ENCODE assay signal across 8 cellular contexts in the genomic region with DNA sequence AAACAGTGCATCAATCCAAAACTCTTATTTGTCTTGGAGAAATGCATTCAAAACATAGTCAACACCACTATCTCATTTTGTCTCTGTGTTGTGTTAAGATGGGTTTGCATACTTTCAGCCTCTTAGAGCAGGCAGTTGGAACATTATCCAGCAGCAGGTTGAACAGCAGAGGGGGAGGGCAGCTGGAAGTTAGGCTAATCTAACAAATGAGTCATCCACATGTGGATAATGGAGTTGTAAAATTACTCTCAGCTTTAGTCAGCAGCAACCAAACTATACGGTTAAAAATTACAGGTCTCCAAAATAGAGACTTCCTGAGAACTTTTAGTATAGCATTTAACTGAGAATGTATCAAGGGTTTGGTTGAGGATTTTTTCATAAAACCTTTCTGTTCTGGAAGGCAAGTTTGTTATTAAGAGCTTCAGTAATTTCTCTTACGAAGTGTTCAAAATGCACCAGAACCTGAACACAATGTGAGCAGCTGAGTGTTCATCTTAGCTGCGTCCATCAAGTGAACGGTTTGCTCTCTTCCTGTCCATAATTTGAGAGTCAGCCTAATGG. TPM values are rescaled to one million over a fixed set of nuclear protein-coding genes. Genes with fewer than 3 reads are reported as not detected.
DNase-seq lines count a peak whose midpoint lies in the region; ATAC-seq and TF ChIP-seq lines count a peak whose summit lies in the region.

No MANE protein-coding gene starts in this region.

- no peaks in the 10 kb centered on the region for H3K36me3 ChIP-seq in psoas muscle (ENCODE audit: insufficient read depth in 1 of 2, low read depth in 1 of 2)

- CTCF ChIA-PET in activated CD4-positive, alpha-beta T cell treated with anti-CD3 and anti-CD28 coated beads for 36 hours (lab: Charles Lee) = interaction anchor here (1.3 kb wide), 1 partner anchor 218 kb away, joined by 4 read pairs; no protein-coding TSS in a partner anchor

- no peak overlapping the region for H3K4me3 ChIP-seq in psoas muscle

- intact Hi-C loops in activated CD4-positive, alpha-beta T cell treated with anti-CD3 and anti-CD28 coated beads for 36 hours (cut with DNase I, micrococcal nuclease) = loop anchor here (2.0 to 5.0 kb wide), 2 partner anchors 36 to 42 kb away; no protein-coding TSS in a partner anchor
- intact Hi-C loops in psoas muscle (cut with DNase I) = loop anchor here in 1 of 2 donors (2.0 to 10.0 kb wide), 2 partner anchors 46 to 326 kb away; a partner anchor contains a TSS

- no peaks in the 10 kb centered on the region for H3K27me3 Mint-ChIP-seq in activated CD4-positive, alpha-beta T cell treated with anti-CD3 and anti-CD28 coated beads for 36 hours

- no peak for TF ChIP-seq CTCF in psoas muscle (IDR thresholded peaks at IDR 0.05)

- peak; percentile 55 for DNase-seq in activated CD4-positive, alpha-beta T cell treated with anti-CD3 and anti-CD28 coated beads for 36 hours
- DNase-seq in activated CD4-positive, alpha-beta T cell treated with anti-CD3 and anti-CD28 coated beads, Interleukin-2, amount 50 U/mL, for 1 hour = no peak
- DNase-seq in NCI-H446 treated with DMSO at 0.1 percent for 48 hours (lab: John Stamatoyannopoulos, UW) (peak; percentile 47), dedifferentiated amniotic fluid mesenchymal stem cell (ENCODE audit: extremely low spot score) (peak; percentile 26), psoas muscle (no peak), occipital lobe (lab: John Stamatoyannopoulos, UW) (no peak)

- peak overlapping the region; percentile 78 for H3K27ac Mint-ChIP-seq in activated CD4-positive, alpha-beta T cell treated with anti-CD3 and anti-CD28 coated beads for 36 hours

- peak; percentile 82 for ATAC-seq in activated CD4-positive, alpha-beta T cell treated with anti-CD3 and anti-CD28 coated beads for 36 hours
- ATAC-seq in psoas muscle = peak in 3 of 4 donors; percentile 85 to 90 (median 87)
- no peak for ATAC-seq in GM21576 (IDR thresholded peaks at IDR 0.05; ENCODE audit: unreplicated experiment)
- ATAC-seq in GM19023 (IDR thresholded peaks at IDR 0.05; ENCODE audit: unreplicated experiment) = no peak

- POLR2A ChIA-PET in activated CD4-positive, alpha-beta T cell treated with anti-CD3 and anti-CD28 coated beads for 36 hours (lab: Charles Lee) = interaction anchor here (0.6 to 0.8 kb wide), 3 partner anchors 17 to 42 kb away, joined by 3 to 4 read pairs (median 3); no protein-coding TSS in a partner anchor

- no peaks in the 10 kb centered on the region for H3K9me3 Mint-ChIP-seq in activated CD4-positive, alpha-beta T cell treated with anti-CD3 and anti-CD28 coated beads for 36 hours (ENCODE audit: low read depth)

- no peak overlapping the region for H3K4me3 Mint-ChIP-seq in activated CD4-positive, alpha-beta T cell treated with anti-CD3 and anti-CD28 coated beads for 36 hours

- H3K9me3 ChIP-seq in psoas muscle = no peaks in the 10 kb centered on the region

- no peaks in the 10 kb centered on the region for H3K27me3 ChIP-seq in psoas muscle (ENCODE audit: insufficient read depth in 3 of 3, low read length in 2 of 3)

- WGBS in psoas muscle, 3 donors = 44 to 55% (median 48%) methylated on average over 4 of the region's 4 CpGs

- H3K4me1 Mint-ChIP-seq in activated CD4-positive, alpha-beta T cell treated with anti-CD3 and anti-CD28 coated beads for 36 hours = peaks cover 73% of the 10 kb centered on the region

- H3K36me3 Mint-ChIP-seq in activated CD4-positive, alpha-beta T cell treated with anti-CD3 and anti-CD28 coated beads for 36 hours (ENCODE audit: low read depth) = peaks cover 5% of the 10 kb centered on the region

- peaks cover 14% of the 10 kb centered on the region for H3K4me1 ChIP-seq in psoas muscle

- H3K27ac ChIP-seq in psoas muscle = peak overlapping the region; percentile 71

RNA-seq across cellular contexts. Expression of a gene that starts 46.3 kb away (rescaled TPM):
- total RNA-seq in activated CD4-positive, alpha-beta T cell treated with anti-CD3 and anti-CD28 coated beads for 36 hours = 10 to 100 TPM; 73.3 to 77.0 TPM
- total RNA-seq in psoas muscle = 10 to 100 TPM in 1 of 4 donors, 1 to 10 TPM in 3; 4.1 to 15.5 (median 8.8) TPM
- 10 to 100 TPM in 1 of 3 donors, 1 to 10 TPM in 1, under 1 TPM in 1; 0.35 to 14.5 (median 3.2) TPM for polyA plus RNA-seq in psoas muscle
- total RNA-seq in occipital lobe = 29.9 TPM

Comparison
In these comparisons a context has a peak if more than half of its experiments do, and no peak if none do; other contexts are left out.
1. DNase-seq: peak in activated CD4-positive, alpha-beta T cell treated with anti-CD3 and anti-CD28 coated beads for 36 hours (single experiment), NCI-H446 treated with DMSO at 0.1 percent for 48 hours (single experiment) and dedifferentiated amniotic fluid mesenchymal stem cell (single experiment); none in activated CD4-positive, alpha-beta T cell treated with anti-CD3 and anti-CD28 coated beads, Interleukin-2, amount 50 U/mL, for 1 hour (single experiment), psoas muscle (0 of 2) and occipital lobe (single experiment).
2. ATAC-seq: peak in activated CD4-positive, alpha-beta T cell treated with anti-CD3 and anti-CD28 coated beads for 36 hours (single experiment) and psoas muscle (3 of 4); none in GM21576 (single experiment) and GM19023 (single experiment).